14 cellular contexts compared by ENCODE assay signal in the genomic region with DNA sequence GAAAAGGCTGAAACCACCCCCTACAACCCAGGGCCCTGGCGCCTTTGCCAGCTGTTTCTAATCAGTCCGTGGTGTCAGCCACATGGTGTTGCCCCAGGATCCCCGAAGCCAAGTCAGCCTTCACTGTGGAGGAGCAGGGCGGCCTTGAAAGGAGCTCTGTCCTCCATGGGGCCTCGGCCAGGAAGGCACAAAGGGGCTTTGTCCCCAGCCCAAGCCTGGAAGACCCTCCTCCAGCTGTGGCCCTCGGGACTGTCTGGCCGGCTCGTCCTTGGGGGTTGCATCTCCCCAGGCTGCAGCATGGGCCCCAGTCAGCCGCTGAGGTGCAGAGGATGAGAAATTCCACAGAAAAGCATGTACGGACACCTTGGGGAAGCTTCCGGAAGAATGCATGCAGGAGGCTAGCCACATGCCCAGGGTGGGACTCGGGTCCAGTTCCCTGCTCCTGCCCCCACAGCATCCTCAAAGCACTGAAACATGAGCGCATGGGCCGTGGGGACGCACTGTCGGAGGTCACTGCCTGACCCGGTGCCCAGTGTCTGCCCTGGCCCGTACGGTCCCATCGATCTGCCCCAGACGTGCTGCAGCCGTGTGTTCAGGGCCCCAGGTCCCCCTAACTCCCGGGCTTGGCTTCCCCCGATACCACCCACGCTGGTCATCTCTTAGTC. TPM values are rescaled to one million over a fixed set of nuclear protein-coding genes. Genes with fewer than 3 reads are reported as not detected.
DNase-seq lines count a peak whose midpoint lies in the region; ATAC-seq and TF ChIP-seq lines count a peak whose summit lies in the region.
"Had no signal": no experiment of that assay in that cellular context is flagged by ENCODE, and none has a peak within 500 bp of the region (broad histone marks: within the 10 kb centered on the region; RNA-seq: fewer than 3 reads in every experiment).

No MANE protein-coding gene starts in this region.

- H3K27ac Mint-ChIP-seq in Caco-2 (ENCODE audit: unreplicated experiment) (peak overlapping the region; percentile 93), mesothelial cell of epicardium (no peak overlapping the region)
- H3K27ac Mint-ChIP-seq: stimulated activated effector memory CD8-positive, alpha-beta T cell treated with anti-CD3 and anti-CD28 coated beads, Interleukin-12 subunit alpha, Interleukin-12 subunit beta, amount 100 ng/mL, for 72 hours had no signal

- POLR2A ChIA-PET in Caco-2 (lab: Charles Lee), result no interaction called here

- intact Hi-C loops in Caco-2 (cut with micrococcal nuclease; ENCODE audit: unreplicated experiment), result no loop called here

- H3K4me1 ChIP-seq in Caco-2 (peaks cover 58% of the 10 kb centered on the region), SJSA1 (replicated peaks) (peaks cover 100% of the 10 kb centered on the region)

- no peaks in the 10 kb centered on the region for H3K27me3 ChIP-seq in Caco-2 (replicated peaks; ENCODE audit: control insufficient read depth, insufficient read depth, low read length)
- no peaks in the 10 kb centered on the region for H3K27me3 ChIP-seq in SJSA1 (replicated peaks)
- H3K27me3 ChIP-seq: Peyer's patch had no signal

- H3K4me3 Mint-ChIP-seq in Caco-2 (ENCODE audit: unreplicated experiment), result no peak overlapping the region
- H3K4me3 Mint-ChIP-seq in mesothelial cell of epicardium, result no peak overlapping the region
- H3K4me3 Mint-ChIP-seq: stimulated activated effector memory CD8-positive, alpha-beta T cell treated with anti-CD3 and anti-CD28 coated beads, Interleukin-12 subunit alpha, Interleukin-12 subunit beta, amount 100 ng/mL, for 72 hours had no signal

- no peaks in the 10 kb centered on the region for H3K9me3 ChIP-seq in Caco-2
- no peaks in the 10 kb centered on the region for H3K9me3 ChIP-seq in SJSA1 (replicated peaks)
- H3K9me3 ChIP-seq: Peyer's patch had no signal

- H3K27me3 Mint-ChIP-seq in Caco-2 (ENCODE audit: insufficient read depth, unreplicated experiment) (no peaks in the 10 kb centered on the region), mesothelial cell of epicardium (ENCODE audit: low read depth) (no peaks in the 10 kb centered on the region)

- no peak for ATAC-seq in HG03280 (IDR thresholded peaks at IDR 0.05; ENCODE audit: unreplicated experiment)
- ATAC-seq: naive thymus-derived CD8-positive, alpha-beta T cell; stimulated activated effector memory CD8-positive, alpha-beta T cell treated with anti-CD3 and anti-CD28 coated beads, Interleukin-12 subunit alpha, Interleukin-12 subunit beta, amount 100 ng/mL, for 72 hours had no signal

- DNase-seq in Caco-2, result no peak
- peak in 1 of 2 experiments; percentile 58 for DNase-seq in SJSA1 (ENCODE audit: low read depth in 1 of 2, low spot score in 2 of 2)
- DNase-seq in foreskin melanocyte, result peak; percentile 86
- DNase-seq in putamen (ENCODE audit: low spot score), result peak; percentile 75
- DNase-seq in mesothelial cell of epicardium (ENCODE audit: low spot score in 2 of 2, unreplicated experiment in 2 of 2), result no peak
- no peak for DNase-seq in NCI-H146 (lab: John Stamatoyannopoulos, UW)
- no peak for DNase-seq in middle frontal gyrus (ENCODE audit: extremely low spot score, low spot score)
- DNase-seq: DMS153; NCI-H2081 treated with DMSO at 0.1 percent for 48 hours; stimulated activated CD4-positive, alpha-beta T cell treated with anti-CD3 and anti-CD28 coated beads, Interleukin-15, amount 100 ng/mL, for 24 hours had no signal

- H3K36me3 ChIP-seq in Caco-2 (ENCODE audit: control insufficient read depth, insufficient read depth, low read length) (peaks cover 2% of the 10 kb centered on the region; the same call in 1 of the 2 replicates), SJSA1 (no peaks in the 10 kb centered on the region)
- H3K36me3 ChIP-seq: Peyer's patch had no signal

- TF ChIP-seq CTCF in Caco-2 (IDR thresholded peaks at IDR 0.05; ENCODE audit: insufficient read depth in 1 of 2, low read depth in 1 of 2, low read length in 1 of 2, severe bottlenecking in 1 of 2, unreplicated experiment in 1 of 2) (no peak), mesothelial cell of epicardium (IDR thresholded peaks at IDR 0.05; ENCODE audit: unreplicated experiment) (no peak)

- H3K4me3 ChIP-seq in Caco-2 (ENCODE audit: low read depth, low read length) (no peak overlapping the region), SJSA1 (no peak overlapping the region)
- H3K4me3 ChIP-seq: Peyer's patch had no signal

- peak overlapping the region; percentile 39 for H3K27ac ChIP-seq in SJSA1
- H3K27ac ChIP-seq: Peyer's patch had no signal

- H3K9me3 Mint-ChIP-seq in Caco-2 (ENCODE audit: unreplicated experiment), result no peaks in the 10 kb centered on the region
- H3K9me3 Mint-ChIP-seq in mesothelial cell of epicardium, result no peaks in the 10 kb centered on the region
- H3K9me3 Mint-ChIP-seq: naive thymus-derived CD8-positive, alpha-beta T cell; stimulated activated effector memory CD8-positive, alpha-beta T cell treated with anti-CD3 and anti-CD28 coated beads, Interleukin-12 subunit alpha, Interleukin-12 subunit beta, amount 100 ng/mL, for 72 hours had no signal

- CTCF ChIA-PET in Caco-2 (lab: Charles Lee), result interaction anchor here (1.1 kb wide), 1 partner anchor 30 kb away, joined by 5 read pairs; no protein-coding TSS in a partner anchor

- H3K4me1 Mint-ChIP-seq in Caco-2 (ENCODE audit: low read depth, unreplicated experiment), result peaks cover 18% of the 10 kb centered on the region
- H3K4me1 Mint-ChIP-seq in mesothelial cell of epicardium, result peaks cover 22% of the 10 kb centered on the region

- BruUV-seq in Caco-2 (replicated peaks; lab: Mats Ljungman, UMichigan), result no TSS peak

- peaks cover 34% of the 10 kb centered on the region for H3K36me3 Mint-ChIP-seq in Caco-2 (ENCODE audit: insufficient read depth, unreplicated experiment)
- no peaks in the 10 kb centered on the region for H3K36me3 Mint-ChIP-seq in mesothelial cell of epicardium
- H3K36me3 Mint-ChIP-seq: naive thymus-derived CD8-positive, alpha-beta T cell; stimulated activated effector memory CD8-positive, alpha-beta T cell treated with anti-CD3 and anti-CD28 coated beads, Interleukin-12 subunit alpha, Interleukin-12 subunit beta, amount 100 ng/mL, for 72 hours had no signal

RNA-seq across cellular contexts. Expression of a gene that starts 38.6 kb away (rescaled TPM):
- total RNA-seq in Caco-2 (2022) (32.0 and 36.5 TPM in 2 replicates), mesothelial cell of epicardium (62.5 to 64.7 TPM (median 63.4 TPM) in 3 replicates)
- 32.6 and 42.0 TPM in 2 replicates for total RNA-seq in SJSA1 (2014; rRNA removed; shearing (Covaris generic))

Comparison
In these comparisons a context has a peak if more than half of its experiments do, and no peak if none do; other contexts are left out.
1. DNase-seq: peak in foreskin melanocyte (single experiment) and putamen (single experiment); none in Caco-2 (0 of 2), mesothelial cell of epicardium (0 of 2), NCI-H146 (single experiment) and middle frontal gyrus (single experiment).